6 cellular contexts compared by ENCODE assay signal in the genomic region with DNA sequence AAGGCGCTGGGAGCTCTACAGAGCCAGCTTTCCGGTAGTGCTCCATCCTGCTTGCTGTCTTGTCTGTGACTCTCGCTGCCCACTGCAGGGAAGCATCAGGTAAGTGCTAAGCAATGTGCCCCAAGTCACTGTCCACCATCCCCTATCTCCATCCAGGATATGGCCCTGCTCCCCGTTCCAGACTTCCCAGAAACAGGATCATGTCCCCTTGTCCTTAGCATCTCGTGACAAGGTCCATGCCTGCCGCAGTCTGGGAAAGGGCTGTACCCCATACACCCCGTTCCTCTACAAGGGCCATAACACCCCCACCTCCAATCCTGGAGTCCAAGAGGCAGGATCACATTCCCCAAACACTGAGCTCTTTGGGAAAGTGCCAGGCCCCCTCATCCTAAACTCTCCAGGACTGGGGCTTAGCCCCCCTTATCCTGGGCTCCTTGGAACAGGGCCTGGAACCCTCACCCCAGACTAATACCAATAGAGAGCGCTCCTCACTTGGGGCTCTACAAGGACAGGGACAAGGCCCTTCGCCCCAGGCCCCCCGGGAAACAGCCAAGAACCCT. TPM values are rescaled to one million over a fixed set of nuclear protein-coding genes. Genes with fewer than 3 reads are reported as not detected.
DNase-seq lines count a peak whose midpoint lies in the region; ATAC-seq, FAIRE-seq and TF ChIP-seq lines count a peak whose summit lies in the region.

No MANE protein-coding gene starts in this region.

- H3K27me3 Mint-ChIP-seq in CD8-positive, alpha-beta T cell (ENCODE audit: low read depth): no peaks in the 10 kb centered on the region

- peak; percentile 7 for ATAC-seq in CD8-positive, alpha-beta T cell

- H3K36me3 Mint-ChIP-seq in CD8-positive, alpha-beta T cell: peaks cover 25% of the 10 kb centered on the region

- CTCF ChIA-PET in CD8-positive, alpha-beta T cell (lab: Charles Lee): interaction anchor here (1.0 to 9.3 kb wide), 5 partner anchors 9 to 207 kb away, joined by 3 to 230 read pairs (median 8); partner anchors contain the start of genes ARID3C and SIGMAR1

- POLR2A ChIA-PET in CD8-positive, alpha-beta T cell (lab: Charles Lee): interaction anchor here (0.9 to 1.8 kb wide), 5 partner anchors 9 to 53 kb away, joined by 3 to 7 read pairs (median 4); partner anchors contain the start of genes DCTN3 and SIGMAR1

- no peaks in the 10 kb centered on the region for H3K9me3 Mint-ChIP-seq in CD8-positive, alpha-beta T cell

- TF ChIP-seq CTCF in CD8-positive, alpha-beta T cell (IDR thresholded peaks at IDR 0.05): no peak
- no peak for TF ChIP-seq CTCF in fibroblast of the aortic adventitia (IDR thresholded peaks at IDR 0.05; ENCODE audit: insufficient read depth, low read length)

- peak overlapping the region; percentile 56 to 96 (median 92) for H3K9ac ChIP-seq in subcutaneous abdominal adipose tissue (ENCODE audit: low read length in 5 of 5)

- no peaks in the 10 kb centered on the region for H3K36me3 ChIP-seq in CD8-positive, alpha-beta T cell (ENCODE audit: insufficient read depth, low read length)
- H3K36me3 ChIP-seq in MG63 (no peaks in the 10 kb centered on the region), subcutaneous abdominal adipose tissue (ENCODE audit: control insufficient read depth in 5 of 5, insufficient read depth in 5 of 5, low read length in 5 of 5) (peaks cover 0 to 30% (median 24%) of the 10 kb centered on the region in 5 donors)

- H3K27me3 ChIP-seq in CD8-positive, alpha-beta T cell (ENCODE audit: insufficient read depth, low read length): no peaks in the 10 kb centered on the region
- H3K27me3 ChIP-seq in MG63 (no peaks in the 10 kb centered on the region), subcutaneous abdominal adipose tissue (ENCODE audit: control insufficient read depth in 5 of 5, insufficient read depth in 4 of 5, low read length in 5 of 5) (no peaks in the 10 kb centered on the region)

- H3K4me3 ChIP-seq in CD8-positive, alpha-beta T cell (ENCODE audit: low read depth, low read length): peak overlapping the region; percentile 88
- H3K4me3 ChIP-seq in MG63 (peak overlapping the region; percentile 71), fibroblast of the aortic adventitia (ENCODE audit: low read depth, low read length) (peak overlapping the region; percentile 87), subcutaneous abdominal adipose tissue (ENCODE audit: low read depth in 1 of 5, low read length in 5 of 5) (peak overlapping the region; percentile 79 to 87 (median 83))

- H3K4me1 ChIP-seq in CD8-positive, alpha-beta T cell (ENCODE audit: insufficient read depth, low read length): peaks cover 17% of the 10 kb centered on the region
- H3K4me1 ChIP-seq in subcutaneous abdominal adipose tissue (ENCODE audit: control insufficient read depth in 5 of 5, insufficient read depth in 5 of 5, low read length in 5 of 5): peaks cover 5 to 28% (median 25%) of the 10 kb centered on the region in 5 donors

- H3K4me1 Mint-ChIP-seq in CD8-positive, alpha-beta T cell (ENCODE audit: low read depth): peaks cover 23% of the 10 kb centered on the region

- no peak for FAIRE-seq in frontal cortex (lab: Jason Lieb, UNC)

- H3K9me3 ChIP-seq in CD8-positive, alpha-beta T cell (ENCODE audit: low read length): no peaks in the 10 kb centered on the region
- H3K9me3 ChIP-seq in MG63 (no peaks in the 10 kb centered on the region), subcutaneous abdominal adipose tissue (ENCODE audit: control insufficient read depth in 5 of 5, low read length in 5 of 5) (no peaks in the 10 kb centered on the region)

- peak overlapping the region; percentile 85 for H3K4me3 Mint-ChIP-seq in CD8-positive, alpha-beta T cell

- peak overlapping the region; percentile 91 for H3K27ac Mint-ChIP-seq in CD8-positive, alpha-beta T cell

- DNase-seq in CD8-positive, alpha-beta T cell: no peak
- DNase-seq in MG63: no peak
- no peak for DNase-seq in fibroblast of the aortic adventitia (ENCODE audit: low read depth)
- DNase-seq in iPS-NIHi11 (ENCODE audit: low spot score): no peak
- no peak for DNase-seq in frontal cortex (ENCODE audit: low spot score in 2 of 2)

- intact Hi-C loops in CD8-positive, alpha-beta T cell (cut with DNase I, micrococcal nuclease): loop anchor here (5.0 kb wide), 4 partner anchors 154 to 1961 kb away; partner anchors contain the start of genes DNAI1 (in 1 of the 2), FAM219A (in 1 of the 2), MELK (in 1 of the 2) and SPAG8 (in 1 of the 2)

- H3K27ac ChIP-seq in CD8-positive, alpha-beta T cell (ENCODE audit: low read depth, low read length): peak overlapping the region; percentile 77
- peak overlapping the region; percentile 60 for H3K27ac ChIP-seq in subcutaneous abdominal adipose tissue (ENCODE audit: low read depth, low read length)

RNA-seq across cellular contexts. Expression of gene RPP25L, which starts 0.6 kb away (rescaled TPM):
- 1 to 10 TPM; 4.4 to 5.1 TPM for total RNA-seq in CD8-positive, alpha-beta T cell
- total RNA-seq in MG63 (2014; rRNA removed; shearing (Covaris generic); ENCODE audit: low replicate concordance): 18.7 and 30.0 TPM in 2 replicates
- total RNA-seq in fibroblast of the aortic adventitia (ENCODE audit: low replicate concordance) (9.2 and 9.6 TPM in 2 replicates), frontal cortex (6.1 TPM)

RNA-seq across cellular contexts. Expression of gene DCTN3, which starts 9.0 kb away (rescaled TPM):
- total RNA-seq in CD8-positive, alpha-beta T cell: 10 to 100 TPM; 82.8 to 85.3 TPM
- total RNA-seq in MG63 (2014; rRNA removed; shearing (Covaris generic); ENCODE audit: low replicate concordance): 91.0 and 107 TPM in 2 replicates
- total RNA-seq in fibroblast of the aortic adventitia (ENCODE audit: low replicate concordance): 36.9 and 88.1 TPM in 2 replicates
- 165 TPM for total RNA-seq in frontal cortex

RNA-seq across cellular contexts. Expression of gene ARID3C, which starts 17.5 kb away (rescaled TPM):
- not detected for total RNA-seq in CD8-positive, alpha-beta T cell
- 0.16 TPM in 1 of 2 replicates, not detected in the other for total RNA-seq in MG63 (2014; rRNA removed; shearing (Covaris generic); ENCODE audit: low replicate concordance)
- total RNA-seq in fibroblast of the aortic adventitia (ENCODE audit: low replicate concordance) (0.09 and 0.74 TPM in 2 replicates), frontal cortex (0.82 TPM)

RNA-seq across cellular contexts. Expression of gene CNTFR, which starts 21.8 kb away (rescaled TPM):
- not detected for total RNA-seq in CD8-positive, alpha-beta T cell
- not detected in 2 replicates for total RNA-seq in MG63 (2014; rRNA removed; shearing (Covaris generic); ENCODE audit: low replicate concordance)
- total RNA-seq in fibroblast of the aortic adventitia (ENCODE audit: low replicate concordance) (1.3 TPM in 1 of 2 replicates, not detected in the other), frontal cortex (9.8 TPM)

RNA-seq across cellular contexts. Expression of gene SIGMAR1, which starts 26.3 kb away (rescaled TPM):
- total RNA-seq in CD8-positive, alpha-beta T cell: 1 to 10 TPM; 8.5 to 9.6 TPM
- total RNA-seq in MG63 (2014; rRNA removed; shearing (Covaris generic); ENCODE audit: low replicate concordance): 106 and 115 TPM in 2 replicates
- total RNA-seq in fibroblast of the aortic adventitia (ENCODE audit: low replicate concordance) (71.3 and 97.8 TPM in 2 replicates), frontal cortex (20.8 TPM)
